ENCODE assay signal across 22 cellular contexts in genomic region chr12:80954857-80955520, GRCh38. TPM values are rescaled to one million over a fixed set of nuclear protein-coding genes. Genes with fewer than 3 reads are reported as not detected.
"Had no signal": no experiment of that assay in that cellular context is flagged by ENCODE, and none has a peak within 500 bp of the region (broad histone marks: within the 10 kb centered on the region; RNA-seq: fewer than 3 reads in every experiment).

No MANE protein-coding gene starts in this region.

- H3K27me3 Mint-ChIP-seq: effector memory CD8-positive, alpha-beta T cell; naive thymus-derived CD8-positive, alpha-beta T cell; stimulated activated memory B cell treated with anti-CD40 and anti-IgM and Interleukin-4, amounts not matched to agents 10 μg/mL and 1 μg/mL and 100 μg/mL, for 72 hours; type B pancreatic cell had no signal

- H3K36me3 Mint-ChIP-seq: naive thymus-derived CD8-positive, alpha-beta T cell; stimulated activated memory B cell treated with anti-CD40 and anti-IgM and Interleukin-4, amounts not matched to agents 10 μg/mL and 1 μg/mL and 100 μg/mL, for 72 hours; type B pancreatic cell had no signal

- H3K27ac ChIP-seq: coronary artery, gastrocnemius medialis, neutrophil, prostate gland, right atrium auricular region, sigmoid colon, spleen, testis, tibial artery had no signal

- H3K4me3 ChIP-seq: coronary artery, gastrocnemius medialis, prostate gland, right atrium auricular region, sigmoid colon, spleen, testis, tibial artery had no signal

- H3K4me1 ChIP-seq: gastrocnemius medialis, prostate gland, right atrium auricular region, sigmoid colon, spleen, testis, tibial artery had no signal

- DNase-seq: dermis blood vessel endothelial cell; effector memory CD8-positive, alpha-beta T cell; gastrocnemius medialis; head of caudate nucleus; kidney; mesenchymal stem cell; midbrain; naive thymus-derived CD8-positive, alpha-beta T cell; nephron progenitor cell; sigmoid colon; spleen; stimulated activated CD4-positive, alpha-beta T cell treated with anti-CD3 and anti-CD28 coated beads, Interleukin-4, amount 100 ng/mL, for 4 hours; stimulated activated naive CD8-positive, alpha-beta T cell treated with anti-CD3 and anti-CD28 coated beads, Interleukin-15, Interleukin-2, amounts not matched to agents 100 U/mL and 50 U/mL, for 24 hours; substantia nigra; testis; tibial artery had no signal

- H3K9me3 Mint-ChIP-seq: nephron progenitor cell; stimulated activated memory B cell treated with anti-CD40 and anti-IgM and Interleukin-4, amounts not matched to agents 10 μg/mL and 1 μg/mL and 100 μg/mL, for 72 hours; type B pancreatic cell had no signal

- H3K4me3 Mint-ChIP-seq: effector memory CD8-positive, alpha-beta T cell; naive thymus-derived CD8-positive, alpha-beta T cell; nephron progenitor cell; stimulated activated memory B cell treated with anti-CD40 and anti-IgM and Interleukin-4, amounts not matched to agents 10 μg/mL and 1 μg/mL and 100 μg/mL, for 72 hours; type B pancreatic cell had no signal

- H3K36me3 ChIP-seq: gastrocnemius medialis, neutrophil, prostate gland, right atrium auricular region, sigmoid colon, spleen, tibial artery had no signal

- H3K9me3 ChIP-seq: gastrocnemius medialis, neutrophil, prostate gland, right atrium auricular region, sigmoid colon, spleen, testis, tibial artery had no signal

- H3K4me1 Mint-ChIP-seq: naive thymus-derived CD8-positive, alpha-beta T cell; nephron progenitor cell; stimulated activated memory B cell treated with anti-CD40 and anti-IgM and Interleukin-4, amounts not matched to agents 10 μg/mL and 1 μg/mL and 100 μg/mL, for 72 hours had no signal

- H3K27me3 ChIP-seq: gastrocnemius medialis, neutrophil, right atrium auricular region, sigmoid colon, spleen, testis, tibial artery had no signal

- H3K27ac Mint-ChIP-seq: effector memory CD8-positive, alpha-beta T cell; naive thymus-derived CD8-positive, alpha-beta T cell; nephron progenitor cell; stimulated activated memory B cell treated with anti-CD40 and anti-IgM and Interleukin-4, amounts not matched to agents 10 μg/mL and 1 μg/mL and 100 μg/mL, for 72 hours; type B pancreatic cell had no signal

RNA-seq across cellular contexts. Expression of gene LIN7A, which starts 17.3 kb away (rescaled TPM):
- total RNA-seq: naive thymus-derived CD8-positive, alpha-beta T cell had no signal
